In genomic region chr12:71415336-71416231, GRCh38 we compare ENCODE assay signal across 8 cellular contexts. TPM values are rescaled to one million over a fixed set of nuclear protein-coding genes. Genes with fewer than 3 reads are reported as not detected.
A peak's percentile ranks its signal among the peaks of the same experiment; 100 is the strongest.
DNase-seq lines count a peak whose midpoint lies in the region; ATAC-seq and TF ChIP-seq lines count a peak whose summit lies in the region.

No MANE protein-coding gene starts in this region.

- 10% methylated on average over 7 of the region's 7 CpGs for WGBS in right lobe of liver (ENCODE audit: insufficient coverage, low coverage, low lambda C conversion rate, missing lambda C conversion rate)

- peaks cover 5% of the 10 kb centered on the region for H3K27me3 Mint-ChIP-seq in activated naive CD4-positive, alpha-beta T cell treated with anti-CD3 and anti-CD28 coated beads, Interleukin-2, amount 10 ng/mL, durations not matched to agents 7 days and 5 days
- no peaks in the 10 kb centered on the region for H3K27me3 Mint-ChIP-seq in chondrocyte (ENCODE audit: low read depth)
- H3K27me3 Mint-ChIP-seq in stimulated activated memory B cell treated with anti-CD40 and anti-IgM and Interleukin-4, amounts not matched to agents 10 μg/mL and 1 μg/mL and 100 μg/mL, for 72 hours: peaks cover 10% of the 10 kb centered on the region

- H3K36me3 ChIP-seq in OCI-LY7 (ENCODE audit: insufficient read depth, low read length) (no peaks in the 10 kb centered on the region), right lobe of liver (no peaks in the 10 kb centered on the region)

- TF ChIP-seq POLR2A in right lobe of liver (IDR thresholded peaks at IDR 0.05): no peak

- TF ChIP-seq CTCF in OCI-LY7 (conservative IDR thresholded peaks at IDR 0.05; ENCODE audit: low read length) (peak; percentile 94), chondrocyte (IDR thresholded peaks at IDR 0.05) (peak; percentile 97), right lobe of liver (IDR thresholded peaks at IDR 0.05) (peak; percentile 71 to 84 (median 77))

- 0 out of 2 replicates have a peak, but pooled peaks cover under 1% of the 10 kb centered on the region for H3K9me3 ChIP-seq in OCI-LY7 (ENCODE audit: low read length)
- no peaks in the 10 kb centered on the region for H3K9me3 ChIP-seq in right lobe of liver

- CTCF ChIA-PET in activated naive CD4-positive, alpha-beta T cell treated with anti-CD3 and anti-CD28 coated beads, Interleukin-2, amount 10 ng/mL, durations not matched to agents 7 days and 5 days (lab: Charles Lee): interaction anchor here (0.6 to 4.2 kb wide), 14 partner anchors 9 to 365 kb away, joined by 3 to 55 read pairs (median 3); partner anchors contain the start of gene TMEM19
- CTCF ChIA-PET in OCI-LY7 (lab: Charles Lee; ENCODE audit: unreplicated experiment): no interaction called here

- H3K4me1 ChIP-seq in OCI-LY7 (ENCODE audit: insufficient read depth, low read length, poor library complexity, severe bottlenecking) (no peaks in the 10 kb centered on the region), right lobe of liver (no peaks in the 10 kb centered on the region)

- peak; percentile 48 for DNase-seq in activated naive CD4-positive, alpha-beta T cell treated with anti-CD3 and anti-CD28 coated beads, Interleukin-2, amount 10 ng/mL, durations not matched to agents 7 days and 5 days
- no peak for DNase-seq in activated naive CD4-positive, alpha-beta T cell (lab: John Stamatoyannopoulos, UW)
- DNase-seq in HuH-7.5 (ENCODE audit: low spot score) (peak; percentile 40), OCI-LY7 (ENCODE audit: low spot score) (peak; percentile 69), chondrocyte (ENCODE audit: low spot score) (no peak), right lobe of liver (no peak)

- H3K36me3 Mint-ChIP-seq in activated naive CD4-positive, alpha-beta T cell treated with anti-CD3 and anti-CD28 coated beads, Interleukin-2, amount 10 ng/mL, durations not matched to agents 7 days and 5 days: no peaks in the 10 kb centered on the region
- H3K36me3 Mint-ChIP-seq in chondrocyte (ENCODE audit: low read depth): peaks cover 10% of the 10 kb centered on the region
- peaks cover 6% of the 10 kb centered on the region for H3K36me3 Mint-ChIP-seq in stimulated activated memory B cell treated with anti-CD40 and anti-IgM and Interleukin-4, amounts not matched to agents 10 μg/mL and 1 μg/mL and 100 μg/mL, for 72 hours

- POLR2A ChIA-PET in OCI-LY7 (lab: Charles Lee): interaction anchor here (0.6 to 0.9 kb wide), 3 partner anchors 146 to 1541 kb away, joined by 3 to 4 read pairs (median 3); no protein-coding TSS in a partner anchor

- intact Hi-C loops in OCI-LY7 (cut with micrococcal nuclease; ENCODE audit: unreplicated experiment) (loop anchor here (1.0 kb wide), 3 partner anchors 136 to 332 kb away; no protein-coding TSS in a partner anchor), right lobe of liver (cut with DNase I) (no loop called here)

- H3K27ac ChIP-seq in OCI-LY7 (ENCODE audit: low read depth, low read length, poor library complexity, severe bottlenecking): no peak overlapping the region
- no peak overlapping the region for H3K27ac ChIP-seq in right lobe of liver

- H3K27me3 ChIP-seq in right lobe of liver: no peaks in the 10 kb centered on the region

- no peak overlapping the region for H3K27ac Mint-ChIP-seq in activated naive CD4-positive, alpha-beta T cell treated with anti-CD3 and anti-CD28 coated beads, Interleukin-2, amount 10 ng/mL, durations not matched to agents 7 days and 5 days
- no peak overlapping the region for H3K27ac Mint-ChIP-seq in chondrocyte (ENCODE audit: unreplicated experiment)
- H3K27ac Mint-ChIP-seq in stimulated activated memory B cell treated with anti-CD40 and anti-IgM and Interleukin-4, amounts not matched to agents 10 μg/mL and 1 μg/mL and 100 μg/mL, for 72 hours: no peak overlapping the region

- H3K79me2 ChIP-seq in OCI-LY7 (ENCODE audit: insufficient read depth, low read depth, low read length): no peaks in the 10 kb centered on the region

- H3K9me2 ChIP-seq in OCI-LY7 (ENCODE audit: insufficient read depth, low read length): no peaks in the 10 kb centered on the region

- no TSS peak for BruUV-seq in OCI-LY7 (replicated peaks; lab: Mats Ljungman, UMichigan)

- peaks cover 5% of the 10 kb centered on the region for H3K9me3 Mint-ChIP-seq in activated naive CD4-positive, alpha-beta T cell treated with anti-CD3 and anti-CD28 coated beads, Interleukin-2, amount 10 ng/mL, durations not matched to agents 7 days and 5 days
- H3K9me3 Mint-ChIP-seq in chondrocyte (ENCODE audit: low read depth): peaks cover 33% of the 10 kb centered on the region
- peaks cover 18% of the 10 kb centered on the region for H3K9me3 Mint-ChIP-seq in stimulated activated memory B cell treated with anti-CD40 and anti-IgM and Interleukin-4, amounts not matched to agents 10 μg/mL and 1 μg/mL and 100 μg/mL, for 72 hours

- no peak overlapping the region for H2AFZ ChIP-seq in OCI-LY7 (ENCODE audit: low read length)

- H4K20me1 ChIP-seq in OCI-LY7 (ENCODE audit: insufficient read depth, low read length): no peaks in the 10 kb centered on the region

- no peak overlapping the region for H3K4me2 ChIP-seq in OCI-LY7 (ENCODE audit: low read length)

- ATAC-seq in GM21717 (IDR thresholded peaks at IDR 0.05; ENCODE audit: unreplicated experiment) (peak; percentile 85), right lobe of liver (peak; percentile 81 to 90 (median 87))
- ATAC-seq in stimulated activated memory B cell treated with anti-CD40 and anti-IgM and Interleukin-4, amounts not matched to agents 10 μg/mL and 1 μg/mL and 100 μg/mL, for 72 hours: no peak

- no peaks in the 10 kb centered on the region for H3K4me1 Mint-ChIP-seq in activated naive CD4-positive, alpha-beta T cell treated with anti-CD3 and anti-CD28 coated beads, Interleukin-2, amount 10 ng/mL, durations not matched to agents 7 days and 5 days
- no peaks in the 10 kb centered on the region for H3K4me1 Mint-ChIP-seq in chondrocyte (ENCODE audit: low read depth)
- no peaks in the 10 kb centered on the region for H3K4me1 Mint-ChIP-seq in stimulated activated memory B cell treated with anti-CD40 and anti-IgM and Interleukin-4, amounts not matched to agents 10 μg/mL and 1 μg/mL and 100 μg/mL, for 72 hours

- no peak overlapping the region for H3K4me3 Mint-ChIP-seq in activated naive CD4-positive, alpha-beta T cell treated with anti-CD3 and anti-CD28 coated beads, Interleukin-2, amount 10 ng/mL, durations not matched to agents 7 days and 5 days
- no peak overlapping the region for H3K4me3 Mint-ChIP-seq in chondrocyte (ENCODE audit: unreplicated experiment)
- no peak overlapping the region for H3K4me3 Mint-ChIP-seq in stimulated activated memory B cell treated with anti-CD40 and anti-IgM and Interleukin-4, amounts not matched to agents 10 μg/mL and 1 μg/mL and 100 μg/mL, for 72 hours

- H3K4me3 ChIP-seq in OCI-LY7 (ENCODE audit: low read depth, low read length, poor library complexity, severe bottlenecking) (no peak overlapping the region), right lobe of liver (no peak overlapping the region)

RNA-seq across cellular contexts. Expression of gene LGR5, which starts 24.0 kb away (rescaled TPM):
- total RNA-seq in OCI-LY7 (2014; rRNA removed; shearing (Covaris generic)): not detected in 2 replicates
- total RNA-seq in OCI-LY7 (2022) (0.51 TPM in 1 of 2 replicates, not detected in the other), chondrocyte (13.8 to 31.0 TPM (median 14.3 TPM) in 3 replicates), right lobe of liver (under 1 TPM; 0.11 to 0.31 (median 0.17) TPM)

Comparison
In these comparisons a context has a peak if more than half of its experiments do, and no peak if none do; other contexts are left out.
1. DNase-seq: peak in activated naive CD4-positive, alpha-beta T cell treated with anti-CD3 and anti-CD28 coated beads, Interleukin-2, amount 10 ng/mL, durations not matched to agents 7 days and 5 days (single experiment), HuH-7.5 (single experiment) and OCI-LY7 (single experiment); none in activated naive CD4-positive, alpha-beta T cell (0 of 4), chondrocyte (single experiment) and right lobe of liver (0 of 3).
2. Peak in every context shown above with its lines, with median percentiles within 50 percentile points of each other: CTCF ChIP-seq.